14 cellular contexts compared by ENCODE assay signal in the genomic region with DNA sequence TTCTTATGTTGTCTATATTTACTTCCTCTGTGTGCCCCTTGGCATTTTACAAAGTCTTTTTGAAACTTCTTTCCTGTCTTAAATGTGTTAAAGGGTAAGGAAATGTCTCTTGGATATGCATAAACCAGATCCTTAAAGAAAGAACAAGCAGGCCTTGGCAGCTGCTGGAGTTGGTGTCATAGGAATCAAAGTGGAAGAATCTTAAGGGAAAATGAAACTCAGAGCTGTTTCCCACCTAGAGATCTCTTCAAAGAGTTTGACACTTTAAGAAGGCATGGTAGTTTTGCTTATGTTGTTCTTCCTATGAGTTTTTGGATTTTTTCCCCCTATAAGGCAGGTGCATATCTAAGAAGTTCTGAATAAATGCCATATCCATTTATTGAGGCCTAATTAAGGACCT. TPM values are rescaled to one million over a fixed set of nuclear protein-coding genes. Genes with fewer than 3 reads are reported as not detected.
"Had no signal": no experiment of that assay in that cellular context is flagged by ENCODE, and none has a peak within 500 bp of the region (broad histone marks: within the 10 kb centered on the region; RNA-seq: fewer than 3 reads in every experiment).

No MANE protein-coding gene starts in this region.

- H3K4me1 ChIP-seq: colonic mucosa, testis had no signal

- H3K27me3 ChIP-seq: colonic mucosa, testis had no signal

- ATAC-seq: activated CD4-positive, alpha-beta T cell treated with anti-CD3 and anti-CD28 coated beads for 36 hours; activated CD8-positive, alpha-beta memory T cell treated with anti-CD3 and anti-CD28 coated beads, Interleukin-2, amount 10 ng/mL, durations not matched to agents 7 days and 5 days; esophagus mucosa; naive thymus-derived CD8-positive, alpha-beta T cell had no signal

- H3K9me3 Mint-ChIP-seq: stimulated activated naive CD8-positive, alpha-beta T cell treated with anti-CD3 and anti-CD28 coated beads, Interleukin-15, Interleukin-2, amounts not matched to agents 100 ng/mL and 50 ng/mL, for 24 hours; T-helper 1 cell treated with Interleukin-12 subunit alpha and Interleukin-12 subunit beta and Interleukin-4 antibody, amounts not matched to agents 30 μg/mL and 1 μg/mL, for 36 hours had no signal

- H3K27ac ChIP-seq: colonic mucosa, SK-N-MC, testis had no signal

- H3K27me3 Mint-ChIP-seq: activated CD4-positive, alpha-beta T cell treated with anti-CD3 and anti-CD28 coated beads for 36 hours; activated CD8-positive, alpha-beta memory T cell treated with anti-CD3 and anti-CD28 coated beads, Interleukin-2, amount 10 ng/mL, durations not matched to agents 7 days and 5 days; naive thymus-derived CD8-positive, alpha-beta T cell; stimulated activated naive CD8-positive, alpha-beta T cell treated with anti-CD3 and anti-CD28 coated beads, Interleukin-15, Interleukin-2, amounts not matched to agents 100 ng/mL and 50 ng/mL, for 24 hours had no signal

- H3K9me3 ChIP-seq: colonic mucosa, mucosa of descending colon, testis had no signal

- H3K4me3 ChIP-seq: colonic mucosa, mucosa of descending colon, SK-N-MC, testis had no signal

- H3K4me3 Mint-ChIP-seq: activated CD4-positive, alpha-beta memory T cell treated with anti-CD3 and anti-CD28 coated beads for 36 hours; activated CD4-positive, alpha-beta T cell treated with anti-CD3 and anti-CD28 coated beads for 36 hours; activated CD8-positive, alpha-beta memory T cell treated with anti-CD3 and anti-CD28 coated beads, Interleukin-2, amount 10 ng/mL, durations not matched to agents 7 days and 5 days; naive thymus-derived CD8-positive, alpha-beta T cell; stimulated activated naive CD8-positive, alpha-beta T cell treated with anti-CD3 and anti-CD28 coated beads, Interleukin-15, Interleukin-2, amounts not matched to agents 100 ng/mL and 50 ng/mL, for 24 hours; T-helper 1 cell treated with Interleukin-12 subunit alpha and Interleukin-12 subunit beta and Interleukin-4 antibody, amounts not matched to agents 30 μg/mL and 1 μg/mL, for 36 hours had no signal

- H3K36me3 Mint-ChIP-seq: activated CD8-positive, alpha-beta memory T cell treated with anti-CD3 and anti-CD28 coated beads, Interleukin-2, amount 10 ng/mL, durations not matched to agents 7 days and 5 days; naive thymus-derived CD8-positive, alpha-beta T cell had no signal

- H3K36me3 ChIP-seq: colonic mucosa had no signal

- DNase-seq: activated CD4-positive, alpha-beta memory T cell treated with anti-CD3 and anti-CD28 coated beads for 36 hours; activated CD4-positive, alpha-beta T cell treated with anti-CD3 and anti-CD28 coated beads for 36 hours; activated CD8-positive, alpha-beta memory T cell treated with anti-CD3 and anti-CD28 coated beads, Interleukin-2, amount 10 ng/mL, durations not matched to agents 7 days and 5 days; activated naive CD4-positive, alpha-beta T cell treated with anti-CD3 and anti-CD28 coated beads, Interleukin-2, amount 50 U/mL, for 16 hours; activated T-cell treated with anti-CD3 and anti-CD28 coated beads, Interleukin-2, amount 50 U/mL, for 1 hour; caudate nucleus; colonic mucosa; mucosa of descending colon; naive thymus-derived CD8-positive, alpha-beta T cell; testis had no signal

- H3K27ac Mint-ChIP-seq: activated CD4-positive, alpha-beta memory T cell treated with anti-CD3 and anti-CD28 coated beads for 36 hours; activated CD4-positive, alpha-beta T cell treated with anti-CD3 and anti-CD28 coated beads for 36 hours; activated CD8-positive, alpha-beta memory T cell treated with anti-CD3 and anti-CD28 coated beads, Interleukin-2, amount 10 ng/mL, durations not matched to agents 7 days and 5 days; stimulated activated naive CD8-positive, alpha-beta T cell treated with anti-CD3 and anti-CD28 coated beads, Interleukin-15, Interleukin-2, amounts not matched to agents 100 ng/mL and 50 ng/mL, for 24 hours; T-helper 1 cell treated with Interleukin-12 subunit alpha and Interleukin-12 subunit beta and Interleukin-4 antibody, amounts not matched to agents 30 μg/mL and 1 μg/mL, for 36 hours had no signal

RNA-seq across cellular contexts. Expression of a gene that starts 37.0 kb away (rescaled TPM):
- total RNA-seq: activated CD4-positive, alpha-beta memory T cell treated with anti-CD3 and anti-CD28 coated beads for 36 hours; activated CD4-positive, alpha-beta T cell treated with anti-CD3 and anti-CD28 coated beads for 36 hours; activated CD8-positive, alpha-beta memory T cell treated with anti-CD3 and anti-CD28 coated beads, Interleukin-2, amount 10 ng/mL, durations not matched to agents 7 days and 5 days; naive thymus-derived CD8-positive, alpha-beta T cell had no signal
